ENCODE assay signal across 1 cellular context in genomic region chr1:68216088-68216487, GRCh38.
TF ChIP-seq lines count a peak whose summit lies in the region.

No MANE protein-coding gene starts in this region.

TF ChIP-seq in IMR-90, 13 proteins besides CTCF, POLR2A, EP300 and RAD21 (continued from another document):
- TF ChIP-seq USF2 (IDR thresholded peaks at IDR 0.05; ENCODE audit: low read depth, low read length) (no peak), FOS (IDR thresholded peaks at IDR 0.05; ENCODE audit: low read depth, low read length) (no peak), ELK1 (IDR thresholded peaks at IDR 0.05; ENCODE audit: borderline replicate concordance, low read depth, low read length) (no peak), NFE2L2 (IDR thresholded peaks at IDR 0.05; ENCODE audit: low read depth, low read length) (no peak), CEBPB (IDR thresholded peaks at IDR 0.05; ENCODE audit: low read depth, low read length) (no peak), MAFK (IDR thresholded peaks at IDR 0.05; ENCODE audit: low read depth, low read length) (no peak), RCOR1 (IDR thresholded peaks at IDR 0.05; ENCODE audit: insufficient replicate concordance, low read length) (no peak), BHLHE40 (IDR thresholded peaks at IDR 0.05; ENCODE audit: low read depth, low read length) (no peak), RFX5 (IDR thresholded peaks at IDR 0.05; ENCODE audit: low read depth, low read length) (no peak)
